Comparison of ENCODE assay signal across 7 cellular contexts in genomic region chrX:154477891-154478477, GRCh38. TPM values are rescaled to one million over a fixed set of nuclear protein-coding genes. Genes with fewer than 3 reads are reported as not detected.
DNase-seq lines count a peak whose midpoint lies in the region; ATAC-seq and TF ChIP-seq lines count a peak whose summit lies in the region.

No MANE protein-coding gene starts in this region.

- H3K9me3 ChIP-seq in HAP-1: no peaks in the 10 kb centered on the region
- no peaks in the 10 kb centered on the region for H3K9me3 ChIP-seq in right atrium auricular region

- in situ Hi-C loops in HAP-1 (cut with MboI; ENCODE audit: low sequenced_read_pairs): no loop called here

- DNase-seq in HAP-1 (ENCODE audit: low spot score in 2 of 2): no peak
- DNase-seq in right atrium auricular region (ENCODE audit: low spot score): no peak
- DNase-seq in NCI-H2171 treated with DMSO at 0.1 percent for 48 hours (lab: John Stamatoyannopoulos, UW): no peak
- DNase-seq in NK-92 (lab: John Stamatoyannopoulos, UW; ENCODE audit: unreplicated experiment): no peak

- H3K36me3 ChIP-seq in HAP-1 (replicated peaks) (peaks cover 4% of the 10 kb centered on the region), right atrium auricular region (no peaks in the 10 kb centered on the region)

- TF ChIP-seq CTCF in VCaP (conservative IDR thresholded peaks at IDR 0.05) (no peak), right atrium auricular region (IDR thresholded peaks at IDR 0.05) (no peak)

- ATAC-seq in HG02759 (IDR thresholded peaks at IDR 0.05; ENCODE audit: unreplicated experiment): no peak

- no peaks in the 10 kb centered on the region for H3K27me3 ChIP-seq in HAP-1 (ENCODE audit: low read depth)
- H3K27me3 ChIP-seq in right atrium auricular region: no peaks in the 10 kb centered on the region

- H3K4me1 ChIP-seq in HAP-1 (peaks cover 12% of the 10 kb centered on the region), right atrium auricular region (peaks cover 0 to 5% of the 10 kb centered on the region in 2 donors)

- H3K4me3 ChIP-seq in HAP-1 (peak overlapping the region; percentile 47), right atrium auricular region (peak overlapping the region; percentile 45 to 55), skin epidermis (peak overlapping the region; percentile 23 to 57 (median 52))

- H3K27ac ChIP-seq in VCaP (peak overlapping the region; percentile 68), right atrium auricular region (peak overlapping the region; percentile 83), skin epidermis (peak overlapping the region in 18 of 21 experiments; percentile 6 to 88 (median 72))

RNA-seq across cellular contexts. Expression of gene LAGE3, which starts 1.1 kb away (rescaled TPM):
- 10 to 100 TPM; 20.1 to 32.9 TPM for total RNA-seq in right atrium auricular region

RNA-seq across cellular contexts. Expression of gene UBL4A, which starts 8.4 kb away (rescaled TPM):
- 10 to 100 TPM; 54.6 to 61.0 TPM for total RNA-seq in right atrium auricular region

RNA-seq across cellular contexts. Expression of gene SLC10A3, which starts 12.4 kb away (rescaled TPM):
- 10 to 100 TPM; 22.2 to 22.9 TPM for total RNA-seq in right atrium auricular region

RNA-seq across cellular contexts. Expression of gene PLXNA3, which starts 19.9 kb away (rescaled TPM):
- 1 to 10 TPM; 5.9 to 7.1 TPM for total RNA-seq in right atrium auricular region

RNA-seq across cellular contexts. Expression of gene FAM50A, which starts 34.0 kb away (rescaled TPM):
- total RNA-seq in right atrium auricular region: 10 to 100 TPM; 24.3 to 41.7 TPM
